In genomic region chr4:173328236-173328901, GRCh38 we compare ENCODE assay signal across 16 cellular contexts.
"Had no signal": no experiment of that assay in that cellular context is flagged by ENCODE, and none has a peak within 500 bp of the region (broad histone marks: within the 10 kb centered on the region; RNA-seq: fewer than 3 reads in every experiment).

No MANE protein-coding gene starts in this region.

- H3K36me3 ChIP-seq: breast epithelium had no signal

- ATAC-seq: activated CD4-positive, CD25-positive, alpha-beta regulatory T cell treated with anti-CD3 and anti-CD28 coated beads, Interleukin-2, amount 50 U/mL, for 24 hours; activated CD8-positive, alpha-beta memory T cell treated with anti-CD3 and anti-CD28 coated beads, Interleukin-2, amount 10 ng/mL, durations not matched to agents 7 days and 5 days; activated T-cell treated with anti-CD3 and anti-CD28 coated beads, Interleukin-2, amount 50 U/mL, for 4 hours; esophagus mucosa; naive thymus-derived CD8-positive, alpha-beta T cell had no signal

- H3K27ac ChIP-seq: breast epithelium had no signal

- H3K4me3 ChIP-seq: breast epithelium, lung had no signal

- H3K27me3 ChIP-seq: breast epithelium had no signal

- H3K27ac Mint-ChIP-seq: activated CD8-positive, alpha-beta memory T cell treated with anti-CD3 and anti-CD28 coated beads, Interleukin-2, amount 10 ng/mL, durations not matched to agents 7 days and 5 days; activated naive CD8-positive, alpha-beta T cell; endodermal cell; stimulated activated naive CD8-positive, alpha-beta T cell treated with anti-CD3 and anti-CD28 coated beads, Interleukin-15, Interleukin-2, amounts not matched to agents 100 ng/mL and 50 ng/mL, for 24 hours; T-helper 2 cell treated with Interferon-gamma antibody and Interleukin-4, amounts not matched to agents 5 μg/mL and 100 μg/mL, for 36 hours had no signal

- DNase-seq: activated CD4-positive, alpha-beta T cell treated with anti-CD3 and anti-CD28 coated beads, Interleukin-2, amount 50 U/mL, for 48 hours; activated CD8-positive, alpha-beta memory T cell treated with anti-CD3 and anti-CD28 coated beads, Interleukin-2, amount 10 ng/mL, durations not matched to agents 7 days and 5 days; activated gamma-delta T cell; activated T-cell treated with anti-CD3 and anti-CD28 coated beads, Interleukin-2, amount 50 U/mL, for 4 hours; endodermal cell; naive thymus-derived CD8-positive, alpha-beta T cell; occipital lobe; stimulated activated CD4-positive, alpha-beta T cell treated with anti-CD3 and anti-CD28 coated beads, Interleukin-4, amount 100 ng/mL, for 1 hour; stimulated activated CD8-positive, alpha-beta memory T cell treated with anti-CD3 and anti-CD28 coated beads, Interleukin-4, amount 100 ng/mL, for 48 hours had no signal

- H3K9me3 ChIP-seq: breast epithelium had no signal

- H3K4me3 Mint-ChIP-seq: activated CD8-positive, alpha-beta memory T cell treated with anti-CD3 and anti-CD28 coated beads, Interleukin-2, amount 10 ng/mL, durations not matched to agents 7 days and 5 days; activated naive CD8-positive, alpha-beta T cell; activated T-cell treated with anti-CD3 and anti-CD28 coated beads, Interleukin-2, amount 50 U/mL, for 4 hours; endodermal cell; naive thymus-derived CD8-positive, alpha-beta T cell; stimulated activated naive CD8-positive, alpha-beta T cell treated with anti-CD3 and anti-CD28 coated beads, Interleukin-15, Interleukin-2, amounts not matched to agents 100 ng/mL and 50 ng/mL, for 24 hours; T-helper 2 cell treated with Interferon-gamma antibody and Interleukin-4, amounts not matched to agents 5 μg/mL and 100 μg/mL, for 36 hours had no signal

- H3K27me3 Mint-ChIP-seq: activated CD8-positive, alpha-beta memory T cell treated with anti-CD3 and anti-CD28 coated beads, Interleukin-2, amount 10 ng/mL, durations not matched to agents 7 days and 5 days; activated naive CD8-positive, alpha-beta T cell; naive thymus-derived CD8-positive, alpha-beta T cell; stimulated activated naive CD8-positive, alpha-beta T cell treated with anti-CD3 and anti-CD28 coated beads, Interleukin-15, Interleukin-2, amounts not matched to agents 100 ng/mL and 50 ng/mL, for 24 hours had no signal
